ENCODE assay signal across 15 cellular contexts in the genomic region with DNA sequence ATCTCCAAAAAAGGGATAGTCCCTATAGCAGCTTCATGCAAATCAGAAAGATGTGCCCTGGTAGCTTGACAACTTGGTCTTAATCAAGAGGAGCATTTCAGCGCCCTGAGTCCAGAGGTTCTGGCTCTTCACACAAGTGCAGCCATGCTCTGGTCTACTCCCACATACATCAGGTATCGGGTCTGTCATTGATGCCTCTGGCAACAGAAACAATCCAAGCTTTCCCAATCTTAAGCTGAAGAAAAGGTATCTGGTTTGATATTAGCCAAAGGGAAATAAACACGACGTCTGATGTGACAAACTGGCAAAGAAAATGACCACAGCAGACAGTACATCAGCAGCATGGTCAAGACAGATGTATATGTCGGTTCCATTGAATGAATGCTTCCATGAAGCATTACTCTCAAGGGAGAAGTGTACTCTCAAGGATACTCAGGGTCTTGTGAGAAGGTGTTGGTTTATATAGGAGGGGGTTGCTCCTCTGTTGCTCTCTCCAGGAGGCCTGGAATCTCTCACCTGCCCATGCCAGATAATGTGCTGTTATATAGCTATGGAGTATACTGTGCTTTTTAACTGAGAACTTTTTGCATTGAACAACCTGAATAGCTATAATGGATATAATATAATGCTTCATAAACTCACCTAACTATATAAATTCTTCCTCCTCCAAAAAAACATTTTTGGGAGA.
A peak's percentile ranks its signal among the peaks of the same experiment; 100 is the strongest.
DNase-seq lines count a peak whose midpoint lies in the region; ATAC-seq, FAIRE-seq and TF ChIP-seq lines count a peak whose summit lies in the region.
"Had no signal": no experiment of that assay in that cellular context is flagged by ENCODE, and none has a peak within 500 bp of the region (broad histone marks: within the 10 kb centered on the region; RNA-seq: fewer than 3 reads in every experiment).

No MANE protein-coding gene starts in this region.

- no peak overlapping the region for H3K9ac ChIP-seq in DND-41 (ENCODE audit: low read depth, low read length)
- H3K9ac ChIP-seq in trophoblast cell (ENCODE audit: low read length), result no peak overlapping the region

- no peak overlapping the region for H3K18ac ChIP-seq in trophoblast cell (ENCODE audit: low read length)

- H2BK5ac ChIP-seq in trophoblast cell (ENCODE audit: low read depth, low read length, poor library complexity), result no peak overlapping the region

- no CpG with 5 or more reads among the region's 5 CpGs for WGBS in trophoblast cell (ENCODE audit: extremely low coverage, insufficient coverage, insufficient read length)

- H3K36me3 ChIP-seq in DND-41 (ENCODE audit: insufficient read depth, low read length) (peaks cover 7% of the 10 kb centered on the region; the same call in 1 of the 2 replicates), bronchial epithelial cell (ENCODE audit: control insufficient read depth, insufficient read depth, low read length) (no peaks in the 10 kb centered on the region), trophoblast cell (ENCODE audit: control insufficient read depth in 1 of 2, insufficient read depth in 2 of 2, low read length in 2 of 2) (no peaks in the 10 kb centered on the region)
- H3K36me3 ChIP-seq: HAP-1 had no signal

- no peak overlapping the region for H4K12ac ChIP-seq in trophoblast cell (ENCODE audit: low read depth, low read length)

- H3K79me2 ChIP-seq in DND-41 (ENCODE audit: insufficient read depth, low read length) (no peaks in the 10 kb centered on the region), trophoblast cell (ENCODE audit: control insufficient read depth, insufficient read depth, low read length, poor library complexity) (no peaks in the 10 kb centered on the region)

- no peaks in the 10 kb centered on the region for H3K79me1 ChIP-seq in trophoblast cell (ENCODE audit: low read length)

- peak overlapping the region; percentile 12 for H3K23ac ChIP-seq in trophoblast cell (ENCODE audit: low read length)

- H3K4me2 ChIP-seq in DND-41 (ENCODE audit: insufficient read depth, low read length) (no peak overlapping the region), trophoblast cell (ENCODE audit: low read length) (no peak overlapping the region)

- H2BK12ac ChIP-seq in trophoblast cell (ENCODE audit: low read length), result no peak overlapping the region

- no peak for ATAC-seq in DND-41 (ENCODE audit: insufficient read depth, low read depth)
- ATAC-seq: CD8-positive, alpha-beta T cell had no signal

- H4K20me1 ChIP-seq in DND-41 (ENCODE audit: insufficient read depth, low read length), result no peaks in the 10 kb centered on the region

- H3K27me3 ChIP-seq in DND-41 (ENCODE audit: insufficient read depth, low read length, poor library complexity), result no peaks in the 10 kb centered on the region
- no peaks in the 10 kb centered on the region for H3K27me3 ChIP-seq in bronchial epithelial cell (ENCODE audit: control insufficient read depth, insufficient read depth, low read length)
- no peaks in the 10 kb centered on the region for H3K27me3 ChIP-seq in trophoblast cell (ENCODE audit: insufficient read depth, low read length)

- H4K8ac ChIP-seq in trophoblast cell (ENCODE audit: low read depth, low read length), result no peak overlapping the region

- no peaks in the 10 kb centered on the region for H3K27me3 Mint-ChIP-seq in T-helper 2 cell treated with Interferon-gamma antibody and Interleukin-4, amounts not matched to agents 5 μg/mL and 100 μg/mL, for 36 hours (ENCODE audit: low read depth)
- H3K27me3 Mint-ChIP-seq: B cell had no signal

- H3K4me3 Mint-ChIP-seq in T-helper 2 cell treated with Interferon-gamma antibody and Interleukin-4, amounts not matched to agents 5 μg/mL and 100 μg/mL, for 36 hours, result no peak overlapping the region
- H3K4me3 Mint-ChIP-seq: B cell; CD14-positive monocyte; CD8-positive, alpha-beta T cell had no signal

- H3K4me1 ChIP-seq in DND-41 (ENCODE audit: insufficient read depth, low read length) (peaks cover 40% of the 10 kb centered on the region), trophoblast cell (ENCODE audit: control insufficient read depth in 1 of 2, insufficient read depth in 2 of 2, low read length in 2 of 2) (no peaks in the 10 kb centered on the region)
- H3K4me1 ChIP-seq: HAP-1 had no signal

- H2AFZ ChIP-seq in DND-41 (ENCODE audit: low read depth, low read length), result 0 out of 2 replicates have a peak overlapping the region, but pooled peaks have one; percentile 24
- no peak overlapping the region for H2AFZ ChIP-seq in trophoblast cell (ENCODE audit: insufficient read depth, low read length, poor library complexity)

- no peaks in the 10 kb centered on the region for H3K4me1 Mint-ChIP-seq in T-helper 2 cell treated with Interferon-gamma antibody and Interleukin-4, amounts not matched to agents 5 μg/mL and 100 μg/mL, for 36 hours (ENCODE audit: low read depth)
- H3K4me1 Mint-ChIP-seq: B cell, CD14-positive monocyte had no signal

- DNase-seq in DND-41, result no peak
- peak; percentile 73 for DNase-seq in NAMALWA (ENCODE audit: low spot score)
- DNase-seq in bronchial epithelial cell (ENCODE audit: low read depth), result no peak
- DNase-seq in trophoblast cell, result no peak
- DNase-seq in NCI-H1436 treated with DMSO at 0.1 percent for 48 hours (lab: John Stamatoyannopoulos, UW), result no peak
- no peak for DNase-seq in NCI-H1930 (lab: John Stamatoyannopoulos, UW)
- no peak for DNase-seq in T-helper 2 cell treated with Interferon-gamma antibody and Interleukin-4, amounts not matched to agents 5 μg/mL and 100 μg/mL, for 36 hours (ENCODE audit: low spot score)
- no peak for DNase-seq in D721Med (ENCODE audit: insufficient read length, low spot score)
- DNase-seq: ACHN; CD8-positive, alpha-beta T cell; COR-L47 had no signal

- no peak overlapping the region for H2BK120ac ChIP-seq in trophoblast cell (ENCODE audit: insufficient read depth, low read length, poor library complexity)

- H3K36me3 Mint-ChIP-seq in T-helper 2 cell treated with Interferon-gamma antibody and Interleukin-4, amounts not matched to agents 5 μg/mL and 100 μg/mL, for 36 hours (ENCODE audit: low read depth), result no peaks in the 10 kb centered on the region
- H3K36me3 Mint-ChIP-seq: CD14-positive monocyte; CD8-positive, alpha-beta T cell had no signal

- no peak overlapping the region for H2AK5ac ChIP-seq in trophoblast cell (ENCODE audit: low read length)

- FAIRE-seq in bronchial epithelial cell (lab: Jason Lieb, UNC) (peak; percentile 28), D721Med (lab: Jason Lieb, UNC) (no peak)

- no peaks in the 10 kb centered on the region for H3K9me3 Mint-ChIP-seq in T-helper 2 cell treated with Interferon-gamma antibody and Interleukin-4, amounts not matched to agents 5 μg/mL and 100 μg/mL, for 36 hours
- H3K9me3 Mint-ChIP-seq: CD14-positive monocyte; CD8-positive, alpha-beta T cell had no signal

- H3K9me3 ChIP-seq in DND-41 (ENCODE audit: insufficient read depth, low read length, severe bottlenecking), result peaks cover 6% of the 10 kb centered on the region
- H3K9me3 ChIP-seq in trophoblast cell (ENCODE audit: insufficient read depth, low read depth, low read length), result no peaks in the 10 kb centered on the region
- H3K9me3 ChIP-seq: HAP-1 had no signal

- TF ChIP-seq CTCF in DND-41 (IDR thresholded peaks at IDR 0.05; ENCODE audit: borderline replicate concordance, extremely low read depth, low read length, poor library complexity, severe bottlenecking) (no peak), bronchial epithelial cell (IDR thresholded peaks at IDR 0.05; ENCODE audit: insufficient read depth, low read length, severe bottlenecking) (no peak), D721Med (IDR thresholded peaks at IDR 0.05; ENCODE audit: insufficient read depth, missing control alignments) (no peak)

- H4K91ac ChIP-seq in trophoblast cell (ENCODE audit: low read depth, low read length), result no peak overlapping the region

- H3K4me3 ChIP-seq in DND-41 (ENCODE audit: low read depth in 1 of 2, low read length in 2 of 2) (no peak overlapping the region), bronchial epithelial cell (ENCODE audit: low read depth, low read length) (no peak overlapping the region), trophoblast cell (ENCODE audit: low read depth, low read length) (no peak overlapping the region)
- H3K4me3 ChIP-seq: HAP-1 had no signal

- peak overlapping the region; percentile 58; the same call in 1 of the 2 replicates for H3K27ac ChIP-seq in DND-41 (ENCODE audit: low read length)
- no peak overlapping the region for H3K27ac ChIP-seq in trophoblast cell (ENCODE audit: low read depth, low read length)
- H3K27ac ChIP-seq: HL-60 had no signal

- no peak overlapping the region for H3K4ac ChIP-seq in trophoblast cell (ENCODE audit: low read depth, low read length)

- no peak overlapping the region for H3K14ac ChIP-seq in trophoblast cell (ENCODE audit: low read length)

- no peak overlapping the region for H3K27ac Mint-ChIP-seq in T-helper 2 cell treated with Interferon-gamma antibody and Interleukin-4, amounts not matched to agents 5 μg/mL and 100 μg/mL, for 36 hours
- H3K27ac Mint-ChIP-seq: B cell; CD14-positive monocyte; CD8-positive, alpha-beta T cell had no signal
